ENCODE assay signal across 8 cellular contexts in genomic region chr19:2478756-2479555, GRCh38. TPM values are rescaled to one million over a fixed set of nuclear protein-coding genes. Genes with fewer than 3 reads are reported as not detected.
DNase-seq lines count a peak whose midpoint lies in the region; ATAC-seq and TF ChIP-seq lines count a peak whose summit lies in the region.

No MANE protein-coding gene starts in this region.

- peak overlapping the region; percentile 86 for H3K4me2 ChIP-seq in mesenchymal stem cell (ENCODE audit: low read length, poor library complexity, severe bottlenecking)

- H3K9me3 Mint-ChIP-seq in activated CD4-positive, alpha-beta memory T cell treated with anti-CD3 and anti-CD28 coated beads for 36 hours: peaks cover 25% of the 10 kb centered on the region
- no peaks in the 10 kb centered on the region for H3K9me3 Mint-ChIP-seq in effector memory CD8-positive, alpha-beta T cell

- DNase-seq in AG10803 (ENCODE audit: low read depth): peak; percentile 82
- peak; percentile 80 for DNase-seq in activated CD4-positive, alpha-beta memory T cell treated with anti-CD3 and anti-CD28 coated beads for 36 hours
- peak; percentile 60 to 64 (median 63) for DNase-seq in effector memory CD8-positive, alpha-beta T cell
- DNase-seq in mesenchymal stem cell: peak; percentile 91
- peak; percentile 61 to 80 (median 70) for DNase-seq in stimulated activated naive CD4-positive, alpha-beta T cell (lab: John Stamatoyannopoulos, UW)
- no peak for DNase-seq in middle frontal gyrus (ENCODE audit: extremely low spot score, low spot score)
- no peak for DNase-seq in NCI-H187 treated with DMSO at 0.1 percent for 48 hours (lab: John Stamatoyannopoulos, UW)

- H4K8ac ChIP-seq in mesenchymal stem cell (ENCODE audit: low read length): peak overlapping the region; percentile 96

- peak overlapping the region; percentile 88 for H4K91ac ChIP-seq in mesenchymal stem cell (ENCODE audit: low read length)

- H2BK15ac ChIP-seq in mesenchymal stem cell (ENCODE audit: low read depth, poor library complexity, severe bottlenecking): peak overlapping the region; percentile 75

- peak overlapping the region; percentile 93 for H3K4me3 Mint-ChIP-seq in activated CD4-positive, alpha-beta memory T cell treated with anti-CD3 and anti-CD28 coated beads for 36 hours
- H3K4me3 Mint-ChIP-seq in effector memory CD8-positive, alpha-beta T cell: peak overlapping the region; percentile 87 to 96

- peaks cover 2% of the 10 kb centered on the region for H3K27me3 Mint-ChIP-seq in activated CD4-positive, alpha-beta memory T cell treated with anti-CD3 and anti-CD28 coated beads for 36 hours
- no peaks in the 10 kb centered on the region for H3K27me3 Mint-ChIP-seq in effector memory CD8-positive, alpha-beta T cell

- H2AFZ ChIP-seq in mesenchymal stem cell (ENCODE audit: low read depth, low read length): no peak overlapping the region

- peak overlapping the region; percentile 32 for H2BK5ac ChIP-seq in mesenchymal stem cell (ENCODE audit: low read depth, low read length, poor library complexity, severe bottlenecking)

- CTCF ChIA-PET in activated CD4-positive, alpha-beta memory T cell treated with anti-CD3 and anti-CD28 coated beads for 36 hours (lab: Charles Lee): interaction anchor here (0.8 to 6.2 kb wide), 8 partner anchors 9 to 158 kb away, joined by 3 to 174 read pairs (median 8); no protein-coding TSS in a partner anchor

- H3K4me1 ChIP-seq in HUES64 (ENCODE audit: insufficient read depth, low read length): peaks cover 6% of the 10 kb centered on the region; the same call in 1 of the 2 replicates
- peaks cover 21% of the 10 kb centered on the region for H3K4me1 ChIP-seq in mesenchymal stem cell (ENCODE audit: control insufficient read depth, insufficient read depth, low read depth, low read length)

- H3K27ac ChIP-seq in HUES64 (ENCODE audit: low read depth, low read length) (peak overlapping the region; percentile 21; the same call in 1 of the 2 replicates), mesenchymal stem cell (ENCODE audit: low read length, poor library complexity, severe bottlenecking) (peak overlapping the region; percentile 95)

- POLR2A ChIA-PET in activated CD4-positive, alpha-beta memory T cell treated with anti-CD3 and anti-CD28 coated beads for 36 hours (lab: Charles Lee): interaction anchor here (1.4 to 4.7 kb wide), 4 partner anchors 23 to 139 kb away, joined by 9 to 123 read pairs (median 52); partner anchors contain the start of gene LMNB2

- 2% methylated on average over 39 of the region's 39 CpGs for WGBS in HUES64
- WGBS in mesenchymal stem cell: 8% methylated on average over 34 of the region's 39 CpGs

- H3K27ac Mint-ChIP-seq in activated CD4-positive, alpha-beta memory T cell treated with anti-CD3 and anti-CD28 coated beads for 36 hours: peak overlapping the region; percentile 68
- H3K27ac Mint-ChIP-seq in effector memory CD8-positive, alpha-beta T cell: peak overlapping the region; percentile 95 to 99

- peak overlapping the region; percentile 24 to 48 for H2BK12ac ChIP-seq in mesenchymal stem cell (ENCODE audit: low read length in 2 of 2)

- intact Hi-C loops in activated CD4-positive, alpha-beta memory T cell treated with anti-CD3 and anti-CD28 coated beads for 36 hours (cut with micrococcal nuclease): loop anchor here (1.0 kb wide), 1 partner anchor 83 kb away; no protein-coding TSS in a partner anchor

- H3K27me3 ChIP-seq in HUES64 (ENCODE audit: insufficient read depth, low read length): peaks cover 39% of the 10 kb centered on the region
- no peaks in the 10 kb centered on the region for H3K27me3 ChIP-seq in mesenchymal stem cell (ENCODE audit: control insufficient read depth in 1 of 2, insufficient read depth in 1 of 2, low read length in 2 of 2)

- peaks cover 18% of the 10 kb centered on the region for H3K4me1 Mint-ChIP-seq in activated CD4-positive, alpha-beta memory T cell treated with anti-CD3 and anti-CD28 coated beads for 36 hours (ENCODE audit: low read depth)
- H3K4me1 Mint-ChIP-seq in effector memory CD8-positive, alpha-beta T cell (ENCODE audit: low read depth in 2 of 2): peaks cover 22 to 30% of the 10 kb centered on the region in 2 donors

- peaks cover 2% of the 10 kb centered on the region for H3K79me1 ChIP-seq in mesenchymal stem cell (replicated peaks; ENCODE audit: low read length, poor library complexity, severe bottlenecking)

- H3K9ac ChIP-seq in HUES64 (ENCODE audit: low read depth, low read length) (peak overlapping the region; percentile 16; the same call in 1 of the 2 replicates), mesenchymal stem cell (ENCODE audit: low read length) (peak overlapping the region; percentile 92)

- H3K18ac ChIP-seq in mesenchymal stem cell (ENCODE audit: low read depth in 1 of 2, low read length in 2 of 2): peak overlapping the region; percentile 83 to 84

- H3K36me3 ChIP-seq in HUES64 (ENCODE audit: insufficient read depth, low read length): 0 out of 2 replicates have a peak, but pooled peaks cover 5% of the 10 kb centered on the region
- peaks cover 4 to 18% of the 10 kb centered on the region in 2 experiments for H3K36me3 ChIP-seq in mesenchymal stem cell (ENCODE audit: control insufficient read depth in 1 of 2, insufficient read depth in 2 of 2, low read depth in 1 of 2, low read length in 2 of 2)

- H3K4ac ChIP-seq in mesenchymal stem cell (ENCODE audit: low read depth in 1 of 2, low read length in 2 of 2): peak overlapping the region in 1 of 2 experiments; percentile 81

- no peak overlapping the region for H3K23ac ChIP-seq in mesenchymal stem cell (ENCODE audit: low read length in 2 of 2)

- H2BK120ac ChIP-seq in mesenchymal stem cell (ENCODE audit: low read depth, low read length): peak overlapping the region; percentile 97

- H2AK5ac ChIP-seq in mesenchymal stem cell (ENCODE audit: low read length, severe bottlenecking): peak overlapping the region; percentile 72

- H3K14ac ChIP-seq in mesenchymal stem cell (ENCODE audit: low read length in 2 of 2): peak overlapping the region; percentile 62 to 73

- H3K9me3 ChIP-seq in HUES64 (ENCODE audit: insufficient read depth, low read depth, low read length): peaks cover 11% of the 10 kb centered on the region; the same call in 1 of the 2 replicates
- H3K9me3 ChIP-seq in mesenchymal stem cell (ENCODE audit: control insufficient read depth, low read length): peaks cover 4% of the 10 kb centered on the region

- peaks cover 35% of the 10 kb centered on the region for H3K36me3 Mint-ChIP-seq in activated CD4-positive, alpha-beta memory T cell treated with anti-CD3 and anti-CD28 coated beads for 36 hours
- H3K36me3 Mint-ChIP-seq in effector memory CD8-positive, alpha-beta T cell (ENCODE audit: insufficient read depth): peaks cover 53% of the 10 kb centered on the region

- H3K4me3 ChIP-seq in AG10803 (ENCODE audit: low read length) (peak overlapping the region; percentile 100), HUES64 (ENCODE audit: low read length) (peak overlapping the region; percentile 78), mesenchymal stem cell (ENCODE audit: insufficient read depth in 1 of 2, low read depth in 1 of 2, low read length in 2 of 2) (peak overlapping the region; percentile 59 to 99)

- TF ChIP-seq CTCF in AG10803 (conservative IDR thresholded peaks at IDR 0.05; ENCODE audit: low read length): no peak

- peak; percentile 29 for ATAC-seq in effector memory CD8-positive, alpha-beta T cell (replicated peaks)

RNA-seq across cellular contexts. Expression of gene GADD45B, which starts 3.0 kb away (rescaled TPM):
- polyA plus RNA-seq in HUES64 (2013, experiment 1 of 2): 4.4 TPM
- 5.1 TPM for polyA plus RNA-seq in HUES64 (2013, experiment 2 of 2)
- 10 to 100 TPM; 34.5 to 38.1 TPM for total RNA-seq in activated CD4-positive, alpha-beta memory T cell treated with anti-CD3 and anti-CD28 coated beads for 36 hours
- polyA plus RNA-seq in mesenchymal stem cell (2013, experiment 1 of 2): 57.8 TPM
- polyA plus RNA-seq in mesenchymal stem cell (2013, experiment 2 of 2): 51.9 TPM

RNA-seq across cellular contexts. Expression of gene LMNB2, which starts 22.2 kb away (rescaled TPM):
- polyA plus RNA-seq in HUES64 (2013, experiment 1 of 2): 103 TPM
- polyA plus RNA-seq in HUES64 (2013, experiment 2 of 2): 105 TPM
- 100 to 1,000 TPM; 100 to 104 TPM for total RNA-seq in activated CD4-positive, alpha-beta memory T cell treated with anti-CD3 and anti-CD28 coated beads for 36 hours
- 37.7 TPM for polyA plus RNA-seq in mesenchymal stem cell (2013, experiment 1 of 2)
- polyA plus RNA-seq in mesenchymal stem cell (2013, experiment 2 of 2): 35.4 TPM

RNA-seq across cellular contexts. Expression of gene TIMM13, which starts 51.6 kb away (rescaled TPM):
- 170 TPM for polyA plus RNA-seq in HUES64 (2013, experiment 1 of 2)
- polyA plus RNA-seq in HUES64 (2013, experiment 2 of 2): 139 TPM
- 10 to 100 TPM; 69.0 to 72.0 TPM for total RNA-seq in activated CD4-positive, alpha-beta memory T cell treated with anti-CD3 and anti-CD28 coated beads for 36 hours
- polyA plus RNA-seq in mesenchymal stem cell (2013, experiment 1 of 2): 92.8 TPM
- 91.7 TPM for polyA plus RNA-seq in mesenchymal stem cell (2013, experiment 2 of 2)

Comparison
In these comparisons a context has a peak if more than half of its experiments do, and no peak if none do; other contexts are left out.
1. DNase-seq: peak in AG10803 (single experiment), activated CD4-positive, alpha-beta memory T cell treated with anti-CD3 and anti-CD28 coated beads for 36 hours (single experiment), effector memory CD8-positive, alpha-beta T cell (3 of 3), mesenchymal stem cell (single experiment) and stimulated activated naive CD4-positive, alpha-beta T cell (6 of 6); none in middle frontal gyrus (single experiment) and NCI-H187 treated with DMSO at 0.1 percent for 48 hours (single experiment).
2. Peak in every context shown above with its lines, with median percentiles within 50 percentile points of each other: H3K4me3 ChIP-seq.